ENCODE assay signal across 21 cellular contexts in the genomic region with DNA sequence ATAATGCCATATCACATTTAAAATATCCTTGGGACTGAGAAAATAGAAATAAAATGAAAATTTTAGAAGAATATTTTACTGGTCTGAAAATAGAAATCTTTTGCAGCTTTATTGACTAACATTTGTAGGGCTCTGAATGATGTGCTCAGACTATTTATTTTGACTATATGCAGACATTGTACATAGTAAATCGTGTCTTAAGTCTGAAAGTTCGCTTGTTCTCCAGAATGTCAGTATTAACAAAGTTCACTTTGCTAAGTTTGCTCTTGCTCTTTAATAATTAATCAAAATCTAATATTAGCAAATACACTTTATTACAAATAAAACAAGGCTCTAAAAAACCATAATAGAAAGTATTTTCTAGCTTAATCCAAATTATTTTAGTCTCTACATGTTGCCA.
"Had no signal": no experiment of that assay in that cellular context is flagged by ENCODE, and none has a peak within 500 bp of the region (broad histone marks: within the 10 kb centered on the region; RNA-seq: fewer than 3 reads in every experiment).

No MANE protein-coding gene starts in this region.

- DNase-seq: colonic mucosa; cortex of kidney; dermis blood vessel endothelial cell; dorsolateral prefrontal cortex; effector CD4-positive, alpha-beta T cell; effector CD8-positive, alpha-beta T cell; effector memory CD4-positive, alpha-beta T cell; effector memory CD8-positive, alpha-beta T cell; endodermal cell; erythroblast; esophagus squamous epithelium; foreskin fibroblast; foreskin keratinocyte; foreskin melanocyte; gastrocnemius medialis; glutamatergic neuron; head of caudate nucleus; heart left ventricle; heart right ventricle had no signal

- ATAC-seq: effector memory CD8-positive, alpha-beta T cell; esophagus mucosa; foreskin keratinocyte; gastrocnemius medialis; gastroesophageal sphincter; heart left ventricle; heart right ventricle had no signal
